21 cellular contexts compared by ENCODE assay signal in genomic region chr2:82007051-82007664, GRCh38.
"Had no signal": no experiment of that assay in that cellular context is flagged by ENCODE, and none has a peak within 500 bp of the region (broad histone marks: within the 10 kb centered on the region; RNA-seq: fewer than 3 reads in every experiment).

No MANE protein-coding gene starts in this region.

- H3K27me3 ChIP-seq: body of pancreas, colonic mucosa, right atrium auricular region, upper lobe of left lung had no signal

- H3K4me3 Mint-ChIP-seq: activated B cell treated with CpG ODN at 0.5 μM for 24 hours; activated CD4-positive, alpha-beta T cell treated with anti-CD3 and anti-CD28 coated beads, Interleukin-2, amount 10 ng/mL, durations not matched to agents 24 days and 14 days; activated T-cell treated with anti-CD3 and anti-CD28 coated beads, Interleukin-2, amount 50 U/mL, for 72 hours; nephron; stimulated activated naive CD8-positive, alpha-beta T cell treated with anti-CD3 and anti-CD28 coated beads, Interleukin-15, amount 100 ng/mL, for 72 hours had no signal

- H3K9me3 ChIP-seq: body of pancreas, colonic mucosa, right atrium auricular region, upper lobe of left lung had no signal

- H3K27me3 Mint-ChIP-seq: activated B cell treated with CpG ODN at 0.5 μM for 24 hours; activated CD4-positive, alpha-beta T cell treated with anti-CD3 and anti-CD28 coated beads, Interleukin-2, amount 10 ng/mL, durations not matched to agents 24 days and 14 days; stimulated activated naive CD8-positive, alpha-beta T cell treated with anti-CD3 and anti-CD28 coated beads, Interleukin-15, amount 100 ng/mL, for 72 hours had no signal

- H3K36me3 Mint-ChIP-seq: activated naive CD4-positive, alpha-beta T cell treated with anti-CD3 and anti-CD28 coated beads, Interleukin-2, amount 50 U/mL, for 72 hours had no signal

- H3K4me1 ChIP-seq: body of pancreas, colonic mucosa, right atrium auricular region, upper lobe of left lung had no signal

- DNase-seq: activated B cell treated with CpG ODN at 0.5 μM for 24 hours; activated CD4-positive, alpha-beta T cell treated with anti-CD3 and anti-CD28 coated beads, Interleukin-2, amount 10 ng/mL, durations not matched to agents 24 days and 14 days; activated CD8-positive, alpha-beta memory T cell treated with anti-CD3 and anti-CD28 coated beads, Interleukin-2, amount 50 U/mL, for 48 hours; activated gamma-delta T cell; activated T-cell treated with anti-CD3 and anti-CD28 coated beads, Interleukin-2, amount 50 U/mL, for 72 hours; body of pancreas; central memory CD4-positive, alpha-beta T cell; colonic mucosa; foreskin fibroblast; glutamatergic neuron; hypothalamus; left ventricle myocardium superior; mesenchymal stem cell; nucleus accumbens; stimulated activated naive CD8-positive, alpha-beta T cell treated with anti-CD3 and anti-CD28 coated beads, Interleukin-15, amount 100 ng/mL, for 72 hours; T-helper 2 cell; upper lobe of left lung had no signal

- H3K36me3 ChIP-seq: colonic mucosa, right atrium auricular region, upper lobe of left lung had no signal

- ATAC-seq: activated naive CD4-positive, alpha-beta T cell treated with anti-CD3 and anti-CD28 coated beads, Interleukin-2, amount 50 U/mL, for 72 hours; activated T-cell treated with anti-CD3 and anti-CD28 coated beads, Interleukin-2, amount 50 U/mL, for 72 hours; body of pancreas; left ventricle myocardium superior; stimulated activated naive CD8-positive, alpha-beta T cell treated with anti-CD3 and anti-CD28 coated beads, Interleukin-15, amount 100 ng/mL, for 72 hours had no signal

- H3K27ac ChIP-seq: body of pancreas, colonic mucosa, right atrium auricular region, skin epidermis, upper lobe of left lung had no signal

- H3K4me1 Mint-ChIP-seq: activated B cell treated with CpG ODN at 0.5 μM for 24 hours; activated CD4-positive, alpha-beta T cell treated with anti-CD3 and anti-CD28 coated beads, Interleukin-2, amount 10 ng/mL, durations not matched to agents 24 days and 14 days; stimulated activated naive CD8-positive, alpha-beta T cell treated with anti-CD3 and anti-CD28 coated beads, Interleukin-15, amount 100 ng/mL, for 72 hours had no signal

- H3K27ac Mint-ChIP-seq: activated B cell treated with CpG ODN at 0.5 μM for 24 hours; activated CD4-positive, alpha-beta T cell treated with anti-CD3 and anti-CD28 coated beads, Interleukin-2, amount 10 ng/mL, durations not matched to agents 24 days and 14 days; activated naive CD4-positive, alpha-beta T cell treated with anti-CD3 and anti-CD28 coated beads, Interleukin-2, amount 50 U/mL, for 72 hours; activated T-cell treated with anti-CD3 and anti-CD28 coated beads, Interleukin-2, amount 50 U/mL, for 72 hours; stimulated activated naive CD8-positive, alpha-beta T cell treated with anti-CD3 and anti-CD28 coated beads, Interleukin-15, amount 100 ng/mL, for 72 hours had no signal

- H3K4me3 ChIP-seq: body of pancreas, colonic mucosa, right atrium auricular region, skin epidermis, upper lobe of left lung had no signal

- H3K9me3 Mint-ChIP-seq: nephron had no signal
